1 cellular context compared by ENCODE assay signal in genomic region chr20:39124064-39124463, GRCh38.
TF ChIP-seq lines count a peak whose summit lies in the region.

No MANE protein-coding gene starts in this region.

TF ChIP-seq in H1, 55 proteins besides CTCF, POLR2A, EP300 and RAD21:
- TF ChIP-seq GABPA (IDR thresholded peaks at IDR 0.05; ENCODE audit: borderline replicate concordance, insufficient read depth, low read length) (no peak), HDAC2 (IDR thresholded peaks at IDR 0.05; ENCODE audit: borderline replicate concordance in 1 of 2, low read depth in 2 of 2, low read length in 2 of 2) (no peak), BACH1 (IDR thresholded peaks at IDR 0.05; ENCODE audit: low read length) (no peak), TAF1 (IDR thresholded peaks at IDR 0.05; ENCODE audit: low read depth, low read length) (no peak), YY1 (IDR thresholded peaks at IDR 0.05; ENCODE audit: low read depth, low read length) (no peak), JUND (IDR thresholded peaks at IDR 0.05; ENCODE audit: low read length) (no peak), JUN (IDR thresholded peaks at IDR 0.05; ENCODE audit: low read depth, low read length) (no peak), KDM4A (IDR thresholded peaks at IDR 0.05; ENCODE audit: low read depth, low read length, severe bottlenecking) (no peak), CBX5 (IDR thresholded peaks at IDR 0.05; ENCODE audit: low read depth, low read length) (no peak), FOSL1 (IDR thresholded peaks at IDR 0.05; ENCODE audit: insufficient read depth, low read depth, low read length) (no peak), KDM1A (IDR thresholded peaks at IDR 0.05; ENCODE audit: borderline replicate concordance, low read length) (no peak), ZNF274 (IDR thresholded peaks at IDR 0.05; ENCODE audit: borderline replicate concordance, extremely low read depth, low read length) (no peak), MAX (IDR thresholded peaks at IDR 0.05) (no peak), ATF2 (IDR thresholded peaks at IDR 0.05; ENCODE audit: low read length) (no peak), BCL11A (IDR thresholded peaks at IDR 0.05; ENCODE audit: low read depth in 2 of 2, low read length in 2 of 2) (no peak)
TF ChIP-seq in H1: peak in this region for 0.
